Comparison of ENCODE assay signal across 20 cellular contexts in the genomic region with DNA sequence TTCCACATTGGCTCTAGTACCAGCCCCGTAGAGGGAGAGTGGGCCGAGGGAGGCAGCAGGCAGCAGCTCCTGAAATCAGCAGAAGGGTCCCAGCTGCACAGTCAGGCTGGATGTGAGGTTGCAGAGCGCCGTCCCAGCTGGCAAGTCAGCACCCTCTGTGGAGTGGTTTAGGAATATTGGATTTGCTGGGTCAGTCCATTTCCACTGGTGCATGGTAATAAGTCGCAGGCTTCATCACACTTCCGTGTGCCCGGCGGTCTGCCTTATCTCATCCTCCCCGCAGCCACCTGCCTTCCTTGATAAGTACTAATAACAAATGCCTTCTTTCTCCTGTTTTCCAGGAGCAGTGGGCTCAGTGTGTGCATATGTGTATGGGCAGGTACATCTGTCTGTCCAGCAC.
"Had no signal": no experiment of that assay in that cellular context is flagged by ENCODE, and none has a peak within 500 bp of the region (broad histone marks: within the 10 kb centered on the region; RNA-seq: fewer than 3 reads in every experiment).

No MANE protein-coding gene starts in this region.

- H3K36me3 ChIP-seq: neutrophil, stomach had no signal

- H3K27ac ChIP-seq: body of pancreas, epithelial cell of prostate, neutrophil, stomach had no signal

- H3K27ac Mint-ChIP-seq: activated CD4-positive, alpha-beta T cell treated with anti-CD3 and anti-CD28 coated beads, Interleukin-2, amount 10 ng/mL, durations not matched to agents 24 days and 14 days; activated CD8-positive, alpha-beta T cell treated with anti-CD3 and anti-CD28 coated beads for 36 hours; activated naive CD4-positive, alpha-beta T cell treated with anti-CD3 and anti-CD28 coated beads for 36 hours; stimulated activated effector memory CD8-positive, alpha-beta T cell treated with anti-CD3 and anti-CD28 coated beads, Interleukin-12 subunit alpha, Interleukin-12 subunit beta, amount 100 ng/mL, for 72 hours had no signal

- ATAC-seq: activated CD8-positive, alpha-beta T cell treated with anti-CD3 and anti-CD28 coated beads for 36 hours; activated T-cell treated with anti-CD3 and anti-CD28 coated beads, Interleukin-2, amount 50 U/mL, for 4 hours; body of pancreas; naive thymus-derived CD8-positive, alpha-beta T cell; sciatic nerve; stimulated activated effector memory CD8-positive, alpha-beta T cell treated with anti-CD3 and anti-CD28 coated beads, Interleukin-12 subunit alpha, Interleukin-12 subunit beta, amount 100 ng/mL, for 72 hours had no signal

- DNase-seq: activated CD4-positive, alpha-beta T cell treated with anti-CD3 and anti-CD28 coated beads, Interleukin-2, amount 10 ng/mL, durations not matched to agents 24 days and 14 days; activated CD4-positive, CD25-positive, alpha-beta regulatory T cell; activated CD8-positive, alpha-beta T cell treated with anti-CD3 and anti-CD28 coated beads for 36 hours; activated naive CD4-positive, alpha-beta T cell treated with anti-CD3 and anti-CD28 coated beads for 36 hours; activated T-cell treated with anti-CD3 and anti-CD28 coated beads, Interleukin-2, amount 50 U/mL, for 4 hours; body of pancreas; dorsolateral prefrontal cortex; head of caudate nucleus; kidney glomerular epithelial cell; mesendoderm; naive thymus-derived CD8-positive, alpha-beta T cell; stimulated activated CD4-positive, alpha-beta T cell treated with anti-CD3 and anti-CD28 coated beads, Interleukin-4, amount 100 ng/mL, for 24 hours; stomach; trophoblast cell had no signal

- H3K9me3 Mint-ChIP-seq: activated CD4-positive, alpha-beta T cell treated with anti-CD3 and anti-CD28 coated beads, Interleukin-2, amount 10 ng/mL, durations not matched to agents 24 days and 14 days; activated CD8-positive, alpha-beta T cell treated with anti-CD3 and anti-CD28 coated beads for 36 hours; activated naive CD4-positive, alpha-beta T cell treated with anti-CD3 and anti-CD28 coated beads for 36 hours; activated T-cell treated with anti-CD3 and anti-CD28 coated beads, Interleukin-2, amount 50 U/mL, for 4 hours; naive thymus-derived CD8-positive, alpha-beta T cell; stimulated activated effector memory CD8-positive, alpha-beta T cell treated with anti-CD3 and anti-CD28 coated beads, Interleukin-12 subunit alpha, Interleukin-12 subunit beta, amount 100 ng/mL, for 72 hours had no signal

- H3K4me1 Mint-ChIP-seq: activated CD4-positive, alpha-beta T cell treated with anti-CD3 and anti-CD28 coated beads, Interleukin-2, amount 10 ng/mL, durations not matched to agents 24 days and 14 days; stimulated activated effector memory CD8-positive, alpha-beta T cell treated with anti-CD3 and anti-CD28 coated beads, Interleukin-12 subunit alpha, Interleukin-12 subunit beta, amount 100 ng/mL, for 72 hours had no signal

- H3K4me3 ChIP-seq: body of pancreas, dorsolateral prefrontal cortex, stomach had no signal

- FAIRE-seq: frontal cortex, TTC549 had no signal

- H3K27me3 ChIP-seq: body of pancreas, stomach had no signal

- H3K36me3 Mint-ChIP-seq: naive thymus-derived CD8-positive, alpha-beta T cell; stimulated activated effector memory CD8-positive, alpha-beta T cell treated with anti-CD3 and anti-CD28 coated beads, Interleukin-12 subunit alpha, Interleukin-12 subunit beta, amount 100 ng/mL, for 72 hours had no signal

- H3K9me3 ChIP-seq: body of pancreas, neutrophil, stomach had no signal

- H3K4me3 Mint-ChIP-seq: activated CD4-positive, alpha-beta T cell treated with anti-CD3 and anti-CD28 coated beads, Interleukin-2, amount 10 ng/mL, durations not matched to agents 24 days and 14 days; activated CD8-positive, alpha-beta T cell treated with anti-CD3 and anti-CD28 coated beads for 36 hours; activated naive CD4-positive, alpha-beta T cell treated with anti-CD3 and anti-CD28 coated beads for 36 hours; activated T-cell treated with anti-CD3 and anti-CD28 coated beads, Interleukin-2, amount 50 U/mL, for 4 hours; naive thymus-derived CD8-positive, alpha-beta T cell; stimulated activated effector memory CD8-positive, alpha-beta T cell treated with anti-CD3 and anti-CD28 coated beads, Interleukin-12 subunit alpha, Interleukin-12 subunit beta, amount 100 ng/mL, for 72 hours had no signal
